9 cellular contexts compared by ENCODE assay signal in genomic region chr10:89206402-89207180, GRCh38. TPM values are rescaled to one million over a fixed set of nuclear protein-coding genes. Genes with fewer than 3 reads are reported as not detected.
DNase-seq lines count a peak whose midpoint lies in the region; ATAC-seq and TF ChIP-seq lines count a peak whose summit lies in the region.
"Had no signal": no experiment of that assay in that cellular context is flagged by ENCODE, and none has a peak within 500 bp of the region (broad histone marks: within the 10 kb centered on the region; RNA-seq: fewer than 3 reads in every experiment).

No MANE protein-coding gene starts in this region.

- H3K36me3 ChIP-seq in neural progenitor cell = no peaks in the 10 kb centered on the region

- H3K27me3 Mint-ChIP-seq in activated CD8-positive, alpha-beta T cell treated with anti-CD3 and anti-CD28 coated beads, Interleukin-2, amount 10 ng/mL, durations not matched to agents 7 days and 5 days (ENCODE audit: low read depth) = peaks cover 37% of the 10 kb centered on the region
- H3K27me3 Mint-ChIP-seq in neural progenitor cell (ENCODE audit: insufficient read depth, low read depth) = peaks cover 25% of the 10 kb centered on the region

- peak overlapping the region; percentile 82 for H3K4me2 ChIP-seq in neural progenitor cell

- H3K27ac Mint-ChIP-seq in activated CD8-positive, alpha-beta T cell treated with anti-CD3 and anti-CD28 coated beads, Interleukin-2, amount 10 ng/mL, durations not matched to agents 7 days and 5 days = peak overlapping the region; percentile 32
- H3K27ac Mint-ChIP-seq in neural progenitor cell = no peak overlapping the region

- TF ChIP-seq CTCF in AG10803 (conservative IDR thresholded peaks at IDR 0.05; ENCODE audit: low read length) (peak; percentile 19; the same call in 1 of the 2 replicates), fibroblast of mammary gland (conservative IDR thresholded peaks at IDR 0.05; ENCODE audit: control insufficient read depth, insufficient read depth, low read depth, low read length) (no peak), neural progenitor cell (IDR thresholded peaks at IDR 0.05) (no peak)

- H3K36me3 Mint-ChIP-seq in activated CD8-positive, alpha-beta T cell treated with anti-CD3 and anti-CD28 coated beads, Interleukin-2, amount 10 ng/mL, durations not matched to agents 7 days and 5 days (ENCODE audit: low read depth) = no peaks in the 10 kb centered on the region
- no peaks in the 10 kb centered on the region for H3K36me3 Mint-ChIP-seq in neural progenitor cell

- no peaks in the 10 kb centered on the region for H3K9me3 Mint-ChIP-seq in activated CD8-positive, alpha-beta T cell treated with anti-CD3 and anti-CD28 coated beads, Interleukin-2, amount 10 ng/mL, durations not matched to agents 7 days and 5 days (ENCODE audit: insufficient read depth)
- H3K9me3 Mint-ChIP-seq in neural progenitor cell = no peaks in the 10 kb centered on the region

- no peak overlapping the region for H3K9ac ChIP-seq in neural progenitor cell

- H3K79me2 ChIP-seq in neural progenitor cell (ENCODE audit: low read depth) = no peaks in the 10 kb centered on the region

- DNase-seq in AG10803 (ENCODE audit: low read depth) (peak; percentile 56), fibroblast of mammary gland (ENCODE audit: low read depth) (peak; percentile 26), neural progenitor cell (ENCODE audit: low spot score) (no peak), NCI-H1048 (lab: John Stamatoyannopoulos, UW) (no peak), RKO (ENCODE audit: low spot score) (no peak)
- DNase-seq in activated CD8-positive, alpha-beta T cell treated with anti-CD3 and anti-CD28 coated beads, Interleukin-2, amount 10 ng/mL, durations not matched to agents 7 days and 5 days = peak; percentile 49

- H3K27ac ChIP-seq in neural progenitor cell = no peak overlapping the region
- H3K27ac ChIP-seq: epithelial cell of prostate had no signal

- H3K27me3 ChIP-seq in neural progenitor cell = peaks cover 84% of the 10 kb centered on the region

- peak overlapping the region; percentile 82 for H3K4me3 ChIP-seq in AG10803 (ENCODE audit: low read length)
- H3K4me3 ChIP-seq in fibroblast of mammary gland (ENCODE audit: control insufficient read depth, low read depth, low read length) = peak overlapping the region; percentile 51
- peak overlapping the region; percentile 48 for H3K4me3 ChIP-seq in neural progenitor cell

- no peaks in the 10 kb centered on the region for H4K20me1 ChIP-seq in neural progenitor cell (ENCODE audit: low read depth)

- POLR2A ChIA-PET in activated CD8-positive, alpha-beta T cell treated with anti-CD3 and anti-CD28 coated beads, Interleukin-2, amount 10 ng/mL, durations not matched to agents 7 days and 5 days (lab: Charles Lee) = interaction anchor here (0.8 to 0.9 kb wide), 3 partner anchors 120 to 372 kb away, joined by 3 read pairs; no protein-coding TSS in a partner anchor

- ATAC-seq in HG02642 (IDR thresholded peaks at IDR 0.05; ENCODE audit: poor library complexity, unreplicated experiment) (peak; percentile 49), HG02623 (IDR thresholded peaks at IDR 0.05; ENCODE audit: unreplicated experiment) (no peak)
- peak; percentile 66 for ATAC-seq in activated CD8-positive, alpha-beta T cell treated with anti-CD3 and anti-CD28 coated beads, Interleukin-2, amount 10 ng/mL, durations not matched to agents 7 days and 5 days

- H2AFZ ChIP-seq in neural progenitor cell (replicated peaks) = peak overlapping the region; percentile 13

- H3F3A ChIP-seq in neural progenitor cell (ENCODE audit: low read depth) = peaks cover 6% of the 10 kb centered on the region

- no peaks in the 10 kb centered on the region for H3K9me3 ChIP-seq in neural progenitor cell (ENCODE audit: low read depth)

- H3K4me1 ChIP-seq in neural progenitor cell = peaks cover 9% of the 10 kb centered on the region

- peak overlapping the region; percentile 65 for H3K4me3 Mint-ChIP-seq in activated CD8-positive, alpha-beta T cell treated with anti-CD3 and anti-CD28 coated beads, Interleukin-2, amount 10 ng/mL, durations not matched to agents 7 days and 5 days
- peak overlapping the region; percentile 80 for H3K4me3 Mint-ChIP-seq in neural progenitor cell

- CTCF ChIA-PET in activated CD8-positive, alpha-beta T cell treated with anti-CD3 and anti-CD28 coated beads, Interleukin-2, amount 10 ng/mL, durations not matched to agents 7 days and 5 days (lab: Charles Lee) = interaction anchor here (0.7 to 6.7 kb wide), 15 partner anchors 9 to 375 kb away, joined by 3 to 73 read pairs (median 4); partner anchors contain the start of gene LIPA

- H3K4me1 Mint-ChIP-seq in activated CD8-positive, alpha-beta T cell treated with anti-CD3 and anti-CD28 coated beads, Interleukin-2, amount 10 ng/mL, durations not matched to agents 7 days and 5 days (ENCODE audit: low read depth) = peaks cover 20% of the 10 kb centered on the region
- H3K4me1 Mint-ChIP-seq in neural progenitor cell = peaks cover 7% of the 10 kb centered on the region

RNA-seq across cellular contexts. Expression of gene CH25H, which starts 0.5 kb away (rescaled TPM):
- not detected for total RNA-seq in activated CD8-positive, alpha-beta T cell treated with anti-CD3 and anti-CD28 coated beads, Interleukin-2, amount 10 ng/mL, durations not matched to agents 7 days and 5 days
- total RNA-seq in neural progenitor cell (ENCODE audit: low replicate concordance) = not detected in 2 replicates

RNA-seq across cellular contexts. Expression of gene LIPA, which starts 45.0 kb away (rescaled TPM):
- 10 to 100 TPM; 23.5 to 29.2 TPM for total RNA-seq in activated CD8-positive, alpha-beta T cell treated with anti-CD3 and anti-CD28 coated beads, Interleukin-2, amount 10 ng/mL, durations not matched to agents 7 days and 5 days
- 15.5 and 18.9 TPM in 2 replicates for total RNA-seq in neural progenitor cell (ENCODE audit: low replicate concordance)

Comparison
In these comparisons a context has a peak if more than half of its experiments do, and no peak if none do; other contexts are left out.
1. DNase-seq: peak in AG10803 (single experiment), activated CD8-positive, alpha-beta T cell treated with anti-CD3 and anti-CD28 coated beads, Interleukin-2, amount 10 ng/mL, durations not matched to agents 7 days and 5 days (single experiment) and fibroblast of mammary gland (single experiment); none in neural progenitor cell (single experiment), NCI-H1048 (single experiment) and RKO (single experiment).
2. Peak in every context shown above with its lines, with median percentiles within 50 percentile points of each other: H3K4me3 ChIP-seq.